30 cellular contexts compared by ENCODE assay signal in genomic region chr3:101730839-101731238, GRCh38.
"Had no signal": no experiment of that assay in that cellular context is flagged by ENCODE, and none has a peak within 500 bp of the region (broad histone marks: within the 10 kb centered on the region; RNA-seq: fewer than 3 reads in every experiment).

No MANE protein-coding gene starts in this region.

- DNase-seq: colonic mucosa; effector memory CD4-positive, alpha-beta T cell; gastrocnemius medialis; heart left ventricle; kidney; left cardiac atrium; left lung; mesenchymal stem cell; mucosa of descending colon; naive B cell; right lobe of liver; stimulated activated CD4-positive, alpha-beta T cell treated with anti-CD3 and anti-CD28 coated beads, Interleukin-12 subunit alpha, Interleukin-12 subunit beta, amount 100 ng/mL, for 4 hours; stimulated activated CD4-positive, alpha-beta T cell treated with anti-CD3 and anti-CD28 coated beads, Interleukin-1b, Interleukin-23, amount 100 ng/mL, for 48 hours; stimulated activated CD4-positive, alpha-beta T cell treated with anti-CD3 and anti-CD28 coated beads, Interleukin-4, amount 100 ng/mL, for 1 hour; stimulated activated CD8-positive, alpha-beta memory T cell treated with anti-CD3 and anti-CD28 coated beads, Interleukin-4, amount 100 ng/mL, for 48 hours; stimulated activated naive CD4-positive, alpha-beta T cell; stimulated activated naive CD8-positive, alpha-beta T cell treated with anti-CD3 and anti-CD28 coated beads, Interleukin-15, amount 100 ng/mL, for 72 hours; transverse colon; upper lobe of right lung; uterus had no signal

- H3K36me3 ChIP-seq: colonic mucosa, uterus had no signal

- H3K9me3 Mint-ChIP-seq: dendritic cell treated with granulocyte-macrophage colony-stimulating factor and Interleukin-4, amounts not matched to agents 40 ng/mL and 50 ng/mL, for 4 days; naive B cell; natural killer cell treated with Interleukin-12 subunit alpha and Interleukin-12 subunit beta and Interleukin-15 and Interleukin-18, amount 100 ng/mL, for 72 hours; stimulated activated naive CD8-positive, alpha-beta T cell treated with anti-CD3 and anti-CD28 coated beads, Interleukin-15, amount 100 ng/mL, for 72 hours had no signal

- H3K27ac Mint-ChIP-seq: dendritic cell treated with granulocyte-macrophage colony-stimulating factor and Interleukin-4, amounts not matched to agents 40 ng/mL and 50 ng/mL, for 4 days; mesothelial cell of epicardium; naive B cell; natural killer cell treated with Interleukin-12 subunit alpha and Interleukin-12 subunit beta and Interleukin-15 and Interleukin-18, amount 100 ng/mL, for 72 hours; progenitor cell of endocrine pancreas had no signal

- H2AFZ ChIP-seq: hepatocyte, parathyroid adenoma had no signal

- FAIRE-seq: endothelial cell of umbilical vein, kidney had no signal

- H3K27me3 Mint-ChIP-seq: dendritic cell treated with granulocyte-macrophage colony-stimulating factor and Interleukin-4, amounts not matched to agents 40 ng/mL and 50 ng/mL, for 4 days; naive B cell; natural killer cell treated with Interleukin-12 subunit alpha and Interleukin-12 subunit beta and Interleukin-15 and Interleukin-18, amount 100 ng/mL, for 72 hours; progenitor cell of endocrine pancreas; stimulated activated naive CD8-positive, alpha-beta T cell treated with anti-CD3 and anti-CD28 coated beads, Interleukin-15, amount 100 ng/mL, for 72 hours had no signal

- H3K27me3 ChIP-seq: colonic mucosa, gastrocnemius medialis, heart left ventricle, hepatocyte, left lung, neutrophil, right lobe of liver, transverse colon, upper lobe of right lung, uterus had no signal

- H3K9ac ChIP-seq: parathyroid adenoma had no signal

- H3K4me3 Mint-ChIP-seq: dendritic cell treated with granulocyte-macrophage colony-stimulating factor and Interleukin-4, amounts not matched to agents 40 ng/mL and 50 ng/mL, for 4 days; mesothelial cell of epicardium; naive B cell; natural killer cell treated with Interleukin-12 subunit alpha and Interleukin-12 subunit beta and Interleukin-15 and Interleukin-18, amount 100 ng/mL, for 72 hours; stimulated activated naive CD8-positive, alpha-beta T cell treated with anti-CD3 and anti-CD28 coated beads, Interleukin-15, amount 100 ng/mL, for 72 hours had no signal

- H3K4me1 ChIP-seq: parathyroid adenoma, uterus had no signal

- H3K9me3 ChIP-seq: colonic mucosa, gastrocnemius medialis, heart left ventricle, left lung, mucosa of descending colon, neutrophil, right lobe of liver, thoracic aorta, transverse colon, upper lobe of right lung, uterus had no signal

- H3K4me2 ChIP-seq: hepatocyte, smooth muscle cell had no signal

- ATAC-seq: gastrocnemius medialis; heart left ventricle; left cardiac atrium; left lung; mucosa of descending colon; natural killer cell treated with Interleukin-12 subunit alpha and Interleukin-12 subunit beta and Interleukin-15 and Interleukin-18, amount 100 ng/mL, for 72 hours; right lobe of liver; stimulated activated naive CD8-positive, alpha-beta T cell treated with anti-CD3 and anti-CD28 coated beads, Interleukin-15, amount 100 ng/mL, for 72 hours; upper lobe of right lung had no signal

- H3K27ac ChIP-seq: colonic mucosa, gastrocnemius medialis, heart left ventricle, hepatocyte, left lung, parathyroid adenoma, right lobe of liver, thoracic aorta, transverse colon, upper lobe of right lung, uterus had no signal

- H3K4me3 ChIP-seq: colonic mucosa, gastrocnemius medialis, heart left ventricle, hepatocyte, left lung, mucosa of descending colon, right lobe of liver, smooth muscle cell, thoracic aorta, transverse colon, upper lobe of right lung, uterus had no signal
